Comparison of ENCODE assay signal across 2 cellular contexts in genomic region chrX:24862343-24862742, GRCh38.
TF ChIP-seq lines count a peak whose summit lies in the region.

No MANE protein-coding gene starts in this region.

TF ChIP-seq in A549, 52 proteins besides CTCF, POLR2A, EP300 and RAD21:
- TF ChIP-seq CHD4 (IDR thresholded peaks at IDR 0.05; ENCODE audit: borderline replicate concordance) (no peak), FOSL2 (IDR thresholded peaks at IDR 0.05) (no peak), FOSL2 (CRISPR knock-in tag; IDR thresholded peaks at IDR 0.05) (0 out of 2 replicates have a peak, but pooled peaks have one; percentile 6), HOXA7 (CRISPR knock-in tag; IDR thresholded peaks at IDR 0.05) (no peak), CEBPB (IDR thresholded peaks at IDR 0.05) (peak; percentile 80 to 81), E2F6 (IDR thresholded peaks at IDR 0.05; ENCODE audit: borderline replicate concordance, low read depth) (no peak), MAFK (IDR thresholded peaks at IDR 0.05; ENCODE audit: partially characterized antibody) (peak; percentile 37), NFE2L2 (conservative IDR thresholded peaks at IDR 0.05; ENCODE audit: low read length) (peak; percentile 34; the same call in 1 of the 2 replicates), JUN (IDR thresholded peaks at IDR 0.05) (peak; percentile 45 to 54; a peak in 3 of 5 replicates)
TF ChIP-seq in A549: peak in this region for 5.

TF ChIP-seq in IMR-90, 13 proteins besides CTCF, POLR2A, EP300 and RAD21:
- no peak for TF ChIP-seq MAZ (IDR thresholded peaks at IDR 0.05; ENCODE audit: borderline replicate concordance, low read depth, low read length)
- no peak for TF ChIP-seq USF2 (IDR thresholded peaks at IDR 0.05; ENCODE audit: low read depth, low read length)
- TF ChIP-seq CEBPB (IDR thresholded peaks at IDR 0.05; ENCODE audit: low read depth, low read length) = peak; percentile 81
- TF ChIP-seq ELK1 (IDR thresholded peaks at IDR 0.05; ENCODE audit: borderline replicate concordance, low read depth, low read length) = no peak
- peak; percentile 81 for TF ChIP-seq NFE2L2 (IDR thresholded peaks at IDR 0.05; ENCODE audit: low read depth, low read length)
- TF ChIP-seq FOS (IDR thresholded peaks at IDR 0.05; ENCODE audit: low read depth, low read length) = no peak
TF ChIP-seq in IMR-90: peak in this region for 2.
